ENCODE assay signal across 9 cellular contexts in the genomic region with DNA sequence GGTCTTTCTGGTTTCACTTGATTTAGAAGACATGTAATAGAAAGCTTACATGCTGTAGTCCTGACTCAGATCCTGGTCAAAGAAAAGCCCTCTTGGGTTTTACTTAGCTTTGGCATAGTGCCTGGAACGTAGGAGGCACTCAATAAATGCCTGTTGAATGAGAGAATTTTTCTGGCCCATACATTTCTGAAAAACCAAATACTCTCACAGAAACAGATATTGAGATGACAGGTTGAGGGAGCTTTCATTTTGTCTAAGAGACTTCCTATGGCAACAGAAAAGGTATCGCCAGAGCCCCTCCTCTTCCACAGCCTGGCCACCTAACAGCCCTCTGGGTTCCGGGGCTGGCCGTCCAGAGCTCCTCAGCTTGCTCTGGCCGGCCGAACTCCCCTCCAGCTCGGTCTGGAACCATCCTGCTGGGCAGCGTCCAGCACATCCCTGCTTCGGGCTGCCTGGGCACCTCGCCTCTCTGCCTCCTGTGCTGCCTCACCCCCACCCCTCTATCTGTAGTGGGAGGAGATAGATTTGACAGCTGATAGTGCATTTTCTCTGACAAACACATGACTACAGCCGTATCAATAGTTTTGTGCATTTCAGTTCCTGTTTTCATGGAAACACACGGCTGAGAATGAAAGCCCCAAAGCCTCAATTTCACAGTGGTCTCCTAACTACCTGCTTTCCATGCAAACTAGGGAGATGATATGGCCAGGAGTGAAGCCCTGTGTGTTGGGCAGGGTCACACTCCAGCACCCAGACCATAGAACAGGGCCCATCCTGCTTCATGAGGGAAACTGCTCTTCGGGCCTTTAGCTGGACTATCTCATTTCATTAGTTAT. TPM values are rescaled to one million over a fixed set of nuclear protein-coding genes. Genes with fewer than 3 reads are reported as not detected.
A peak's percentile ranks its signal among the peaks of the same experiment; 100 is the strongest.
DNase-seq lines count a peak whose midpoint lies in the region; ATAC-seq and TF ChIP-seq lines count a peak whose summit lies in the region.
"Had no signal": no experiment of that assay in that cellular context is flagged by ENCODE, and none has a peak within 500 bp of the region (broad histone marks: within the 10 kb centered on the region; RNA-seq: fewer than 3 reads in every experiment).

No MANE protein-coding gene starts in this region.

- TF ChIP-seq EP300 in suprapubic skin (IDR thresholded peaks at IDR 0.05) (no peak), ovary (IDR thresholded peaks at IDR 0.05) (no peak)

- H3K27ac ChIP-seq in Panc1 (ENCODE audit: low read length) = 0 out of 2 replicates have a peak overlapping the region, but pooled peaks have one; percentile 15
- peak overlapping the region; percentile 60 for H3K27ac ChIP-seq in suprapubic skin
- no peak overlapping the region for H3K27ac ChIP-seq in ovary

- BruUV-seq in Panc1 (replicated peaks; lab: Mats Ljungman, UMichigan) = no TSS peak

- no peaks in the 10 kb centered on the region for H3K27me3 ChIP-seq in Panc1 (ENCODE audit: control insufficient read depth, insufficient read depth, low read length)
- H3K27me3 ChIP-seq in suprapubic skin = no peaks in the 10 kb centered on the region
- no peaks in the 10 kb centered on the region for H3K27me3 ChIP-seq in ovary

- POLR2A ChIA-PET in Panc1 (lab: Charles Lee) = no interaction called here

- DNase-seq in activated T-cell treated with anti-CD3 and anti-CD28 coated beads, Interleukin-2, amount 50 U/mL, for 24 hours = no peak
- DNase-seq in activated T-cell treated with anti-CD3 and anti-CD28 coated beads, Interleukin-2, amount 50 U/mL, for 1 hour = no peak
- DNase-seq in Panc1 (ENCODE audit: low read depth, low spot score) (peak; percentile 43), fibroblast of gingiva (ENCODE audit: low read depth) (peak; percentile 88), suprapubic skin (ENCODE audit: low spot score in 2 of 2) (no peak), ovary (no peak)
- DNase-seq in activated naive CD4-positive, alpha-beta T cell treated with anti-CD3 and anti-CD28 coated beads, Interleukin-2, amount 50 U/mL, for 16 hours = no peak

- CTCF ChIA-PET in Panc1 (lab: Charles Lee) = no interaction called here

- H3K9me3 ChIP-seq in Panc1 (ENCODE audit: control insufficient read depth, insufficient read depth, low read depth, low read length) (no peaks in the 10 kb centered on the region), suprapubic skin (no peaks in the 10 kb centered on the region), ovary (no peaks in the 10 kb centered on the region)

- peak overlapping the region; percentile 34 for H3K4me3 Mint-ChIP-seq in activated T-cell treated with anti-CD3 and anti-CD28 coated beads, Interleukin-2, amount 50 U/mL, for 24 hours
- H3K4me3 Mint-ChIP-seq: brain had no signal

- in situ Hi-C loops in Panc1 (cut with HindIII; ENCODE audit: low pct_unique_long_range_greater_than_20kb, low sequenced_read_pairs) = no loop called here

- peaks cover 22% of the 10 kb centered on the region for H3K4me1 Mint-ChIP-seq in activated T-cell treated with anti-CD3 and anti-CD28 coated beads, Interleukin-2, amount 50 U/mL, for 24 hours (ENCODE audit: low read depth)
- H3K4me1 Mint-ChIP-seq: brain had no signal

- no peaks in the 10 kb centered on the region for H3K27me3 Mint-ChIP-seq in activated T-cell treated with anti-CD3 and anti-CD28 coated beads, Interleukin-2, amount 50 U/mL, for 24 hours
- H3K27me3 Mint-ChIP-seq: brain had no signal

- TF ChIP-seq CTCF in Panc1 (IDR thresholded peaks at IDR 0.05) (no peak), suprapubic skin (IDR thresholded peaks at IDR 0.05) (no peak), ovary (IDR thresholded peaks at IDR 0.05) (no peak)

- WGBS in suprapubic skin = 64% methylated on average over 13 of the region's 13 CpGs
- 65 to 66% (median 66%) methylated on average over 13 of the region's 13 CpGs for WGBS in ovary, 3 donors

- no peaks in the 10 kb centered on the region for H3K36me3 Mint-ChIP-seq in activated T-cell treated with anti-CD3 and anti-CD28 coated beads, Interleukin-2, amount 50 U/mL, for 24 hours (ENCODE audit: low read depth)
- H3K36me3 Mint-ChIP-seq: brain had no signal

- no peaks in the 10 kb centered on the region for H3K9me3 Mint-ChIP-seq in activated T-cell treated with anti-CD3 and anti-CD28 coated beads, Interleukin-2, amount 50 U/mL, for 24 hours

- no peaks in the 10 kb centered on the region for H3K36me3 ChIP-seq in Panc1 (ENCODE audit: control insufficient read depth, insufficient read depth, low read length)
- H3K36me3 ChIP-seq in suprapubic skin = no peaks in the 10 kb centered on the region
- H3K36me3 ChIP-seq in ovary = no peaks in the 10 kb centered on the region

- peak overlapping the region; percentile 82 for H3K27ac Mint-ChIP-seq in activated T-cell treated with anti-CD3 and anti-CD28 coated beads, Interleukin-2, amount 50 U/mL, for 24 hours

- intact Hi-C loops in Panc1 (cut with micrococcal nuclease; ENCODE audit: unreplicated experiment) = no loop called here
- intact Hi-C loops in ovary (cut with DNase I) = no loop called here

- TF ChIP-seq POLR2A in suprapubic skin (IDR thresholded peaks at IDR 0.05) = no peak
- TF ChIP-seq POLR2A in ovary (IDR thresholded peaks at IDR 0.05) = no peak

- H3K4me1 ChIP-seq in Panc1 (ENCODE audit: control insufficient read depth, insufficient read depth, low read length) = peaks cover 22% of the 10 kb centered on the region
- peaks cover 12% of the 10 kb centered on the region for H3K4me1 ChIP-seq in suprapubic skin
- H3K4me1 ChIP-seq in ovary (ENCODE audit: insufficient read depth) = no peaks in the 10 kb centered on the region

- H3K4me3 ChIP-seq in Panc1 (ENCODE audit: low read depth in 2 of 2, low read length in 2 of 2) (peak overlapping the region in 1 of 2 experiments; percentile 25; a peak in 1 of 4 replicates), suprapubic skin (no peak overlapping the region), ovary (no peak overlapping the region)

- peak; percentile 73 for ATAC-seq in HG02623 (IDR thresholded peaks at IDR 0.05; ENCODE audit: unreplicated experiment)
- ATAC-seq in Panc1 = peak; percentile 66

RNA-seq across cellular contexts. Expression of a gene that starts 1.1 kb away (rescaled TPM):
- not detected for total RNA-seq in Panc1 (2021; ENCODE audit: unreplicated experiment)
- not detected for polyA plus RNA-seq in Panc1 (2012; ENCODE audit: insufficient read length)
- total RNA-seq in suprapubic skin = not detected
- total RNA-seq in ovary = not detected
- polyA plus RNA-seq in ovary = not detected

RNA-seq across cellular contexts. Expression of a gene that starts 16.9 kb away (rescaled TPM):
- not detected for total RNA-seq in Panc1 (2021; ENCODE audit: unreplicated experiment)
- polyA plus RNA-seq in Panc1 (2012; ENCODE audit: insufficient read length) = not detected
- 1 to 10 TPM in 1 of 4 donors, under 1 TPM in 1, not detected in 2; 0.80 to 1.4 TPM for total RNA-seq in suprapubic skin
- not detected for total RNA-seq in ovary
- not detected for polyA plus RNA-seq in ovary

Comparison
In these comparisons a context has a peak if more than half of its experiments do, and no peak if none do; other contexts are left out.
1. DNase-seq: peak in Panc1 (single experiment) and fibroblast of gingiva (single experiment); none in activated T-cell treated with anti-CD3 and anti-CD28 coated beads, Interleukin-2, amount 50 U/mL, for 24 hours (single experiment), activated T-cell treated with anti-CD3 and anti-CD28 coated beads, Interleukin-2, amount 50 U/mL, for 1 hour (single experiment), suprapubic skin (0 of 2), ovary (0 of 5) and activated naive CD4-positive, alpha-beta T cell treated with anti-CD3 and anti-CD28 coated beads, Interleukin-2, amount 50 U/mL, for 16 hours (single experiment).
2. H3K27ac ChIP-seq: peak in Panc1 (single experiment) and suprapubic skin (single experiment); none in ovary (0 of 2).